12 cellular contexts compared by ENCODE assay signal in genomic region chr2:189658281-189658680, GRCh38. TPM values are rescaled to one million over a fixed set of nuclear protein-coding genes. Genes with fewer than 3 reads are reported as not detected.
DNase-seq lines count a peak whose midpoint lies in the region; ATAC-seq and TF ChIP-seq lines count a peak whose summit lies in the region.
"Had no signal": no experiment of that assay in that cellular context is flagged by ENCODE, and none has a peak within 500 bp of the region (broad histone marks: within the 10 kb centered on the region; RNA-seq: fewer than 3 reads in every experiment).

No MANE protein-coding gene starts in this region.

- intact Hi-C loops in dendritic cell treated with granulocyte-macrophage colony-stimulating factor and Interleukin-4, amounts not matched to agents 40 ng/mL and 50 ng/mL, for 4 days (cut with micrococcal nuclease) = no loop called here

- H3K9ac ChIP-seq in OCI-LY3 (ENCODE audit: low read length) (no peak overlapping the region), smooth muscle cell (ENCODE audit: low read depth) (peak overlapping the region; percentile 42)

- no peaks in the 10 kb centered on the region for H3K36me3 Mint-ChIP-seq in dendritic cell treated with granulocyte-macrophage colony-stimulating factor and Interleukin-4, amounts not matched to agents 40 ng/mL and 50 ng/mL, for 4 days (ENCODE audit: low read depth)

- H3K27me3 Mint-ChIP-seq in dendritic cell treated with granulocyte-macrophage colony-stimulating factor and Interleukin-4, amounts not matched to agents 40 ng/mL and 50 ng/mL, for 4 days = no peaks in the 10 kb centered on the region

- peaks cover 15% of the 10 kb centered on the region for H3K4me1 Mint-ChIP-seq in dendritic cell treated with granulocyte-macrophage colony-stimulating factor and Interleukin-4, amounts not matched to agents 40 ng/mL and 50 ng/mL, for 4 days (ENCODE audit: low read depth)

- H3K27ac ChIP-seq in OCI-LY3 (ENCODE audit: low read length) (no peak overlapping the region), smooth muscle cell (ENCODE audit: low read depth) (peak overlapping the region; percentile 93)
- H3K27ac ChIP-seq: thyroid gland had no signal

- H3K4me1 ChIP-seq in OCI-LY3 (ENCODE audit: low read length) (peaks cover 23% of the 10 kb centered on the region), smooth muscle cell (ENCODE audit: low read depth) (peaks cover 14% of the 10 kb centered on the region)

- peaks cover 8% of the 10 kb centered on the region for H3F3A ChIP-seq in smooth muscle cell (ENCODE audit: low read depth)

- no peaks in the 10 kb centered on the region for H3K36me3 ChIP-seq in OCI-LY3 (replicated peaks; ENCODE audit: low read depth, low read length)
- no peaks in the 10 kb centered on the region for H3K36me3 ChIP-seq in smooth muscle cell (ENCODE audit: low read depth)
- H3K36me3 ChIP-seq: thyroid gland had no signal

- H3K27ac Mint-ChIP-seq in dendritic cell treated with granulocyte-macrophage colony-stimulating factor and Interleukin-4, amounts not matched to agents 40 ng/mL and 50 ng/mL, for 4 days = peak overlapping the region; percentile 66

- H3K9me3 Mint-ChIP-seq in dendritic cell treated with granulocyte-macrophage colony-stimulating factor and Interleukin-4, amounts not matched to agents 40 ng/mL and 50 ng/mL, for 4 days = peaks cover 2% of the 10 kb centered on the region

- DNase-seq in activated CD4-positive, alpha-beta T cell treated with anti-CD3 and anti-CD28 coated beads for 48 hours = peak; percentile 32
- DNase-seq in activated CD4-positive, alpha-beta T cell treated with anti-CD3 and anti-CD28 coated beads, Interleukin-2, amount 50 U/mL, for 4 hours = no peak
- no peak for DNase-seq in smooth muscle cell (lab: John Stamatoyannopoulos, UW; ENCODE audit: unreplicated experiment)
- DNase-seq in ureter (ENCODE audit: low spot score) = no peak
- DNase-seq in NK-92 treated with Interleukin-12 subunit alpha and Interleukin-12 subunit beta, amount 100 ng/mL, for 24 hours (lab: John Stamatoyannopoulos, UW) = no peak
- DNase-seq: erythroblast, thyroid gland had no signal

- 14% methylated on average over 2 of the region's 2 CpGs for WGBS in smooth muscle cell (ENCODE audit: low lambda C conversion rate)

- H3K4me2 ChIP-seq in OCI-LY3 (ENCODE audit: low read length) = peak overlapping the region; percentile 21; the same call in 1 of the 2 replicates
- H3K4me2 ChIP-seq in smooth muscle cell = peak overlapping the region; percentile 60

- H3K27me3 ChIP-seq in OCI-LY3 (ENCODE audit: low read depth, low read length) = no peaks in the 10 kb centered on the region
- no peaks in the 10 kb centered on the region for H3K27me3 ChIP-seq in smooth muscle cell (ENCODE audit: low read depth)
- H3K27me3 ChIP-seq: thyroid gland had no signal

- no peaks in the 10 kb centered on the region for H3K9me3 ChIP-seq in OCI-LY3 (ENCODE audit: insufficient read depth, low read length)
- H3K9me3 ChIP-seq in smooth muscle cell (replicated peaks; ENCODE audit: low read depth) = no peaks in the 10 kb centered on the region
- H3K9me3 ChIP-seq: thyroid gland had no signal

- no peaks in the 10 kb centered on the region for H4K20me1 ChIP-seq in OCI-LY3 (ENCODE audit: insufficient read depth, low read length)
- H4K20me1 ChIP-seq in smooth muscle cell (ENCODE audit: low read depth) = no peaks in the 10 kb centered on the region

- H3K79me2 ChIP-seq in OCI-LY3 (ENCODE audit: low read length) (peaks cover 17% of the 10 kb centered on the region), smooth muscle cell (ENCODE audit: low read depth) (peaks cover 19% of the 10 kb centered on the region)

- ATAC-seq in HG03565 (IDR thresholded peaks at IDR 0.05; ENCODE audit: unreplicated experiment) = no peak
- ATAC-seq: HepG2, Panc1 had no signal

- no peak overlapping the region for H3K4me3 Mint-ChIP-seq in dendritic cell treated with granulocyte-macrophage colony-stimulating factor and Interleukin-4, amounts not matched to agents 40 ng/mL and 50 ng/mL, for 4 days

- H2AFZ ChIP-seq in OCI-LY3 (ENCODE audit: low read depth, low read length) (peak overlapping the region; percentile 64), smooth muscle cell (ENCODE audit: low read depth) (no peak overlapping the region)

- no peak overlapping the region for H3K4me3 ChIP-seq in OCI-LY3 (ENCODE audit: low read length)
- H3K4me3 ChIP-seq in smooth muscle cell = no peak overlapping the region
- H3K4me3 ChIP-seq: thyroid gland had no signal

- no peak for TF ChIP-seq CTCF in OCI-LY3 (IDR thresholded peaks at IDR 0.05; ENCODE audit: low read depth, low read length)
- no peak for TF ChIP-seq CTCF in smooth muscle cell (IDR thresholded peaks at IDR 0.05; ENCODE audit: borderline replicate concordance, insufficient read depth, poor library complexity, severe bottlenecking)

RNA-seq across cellular contexts. Expression of gene ASNSD1, which starts 3.0 kb away (rescaled TPM):
- total RNA-seq in smooth muscle cell = 52.4 and 59.5 TPM in 2 replicates
- polyA plus RNA-seq in smooth muscle cell = 26.3 and 28.3 TPM in 2 replicates
- total RNA-seq in ureter = 32.1 TPM

RNA-seq across cellular contexts. Expression of gene ANKAR, which starts 16.2 kb away (rescaled TPM):
- total RNA-seq in smooth muscle cell = 1.7 and 17.1 TPM in 2 replicates
- 0.89 and 4.2 TPM in 2 replicates for polyA plus RNA-seq in smooth muscle cell
- total RNA-seq in ureter = 18.7 TPM
